13 cellular contexts compared by ENCODE assay signal in genomic region chr5:172571892-172572291, GRCh38.
DNase-seq lines count a peak whose midpoint lies in the region; ATAC-seq and TF ChIP-seq lines count a peak whose summit lies in the region.
"Had no signal": no experiment of that assay in that cellular context is flagged by ENCODE, and none has a peak within 500 bp of the region (broad histone marks: within the 10 kb centered on the region; RNA-seq: fewer than 3 reads in every experiment).

No MANE protein-coding gene starts in this region.

- POLR2A ChIA-PET in HEK293 (lab: Yijun Ruan, JAX), result no interaction called here
- POLR2A ChIA-PET in RWPE1 (lab: Yijun Ruan, JAX; ENCODE audit: low non-redundant PET), result no interaction called here

- H3K27me3 ChIP-seq in BLaER1, result no peaks in the 10 kb centered on the region
- H3K27me3 ChIP-seq: BLaER1 treated with 17β-estradiol and CSF1 and Interleukin-3, amounts not matched to agents 10 nM and 100 nM had no signal

- TF ChIP-seq CTCF in HEK293 (tag by site-specific recombination; IDR thresholded peaks at IDR 0.05) (no peak), brain (conservative IDR thresholded peaks at IDR 0.05) (no peak), RWPE1 (conservative IDR thresholded peaks at IDR 0.05; ENCODE audit: low read depth) (no peak)

- H4K20me1 ChIP-seq in BLaER1, result no peaks in the 10 kb centered on the region
- H4K20me1 ChIP-seq: BLaER1 treated with 17β-estradiol and CSF1 and Interleukin-3, amounts not matched to agents 10 nM and 100 nM had no signal

- peak overlapping the region; percentile 15; the same call in 1 of the 2 replicates for H3K4me2 ChIP-seq in BLaER1

- H3K27ac Mint-ChIP-seq in brain, result peak overlapping the region in 3 of 5 experiments; percentile 39 to 66 (median 59)
- H3K27ac Mint-ChIP-seq: CD8-positive, alpha-beta T cell had no signal

- H3K4me1 ChIP-seq in BLaER1 (peaks cover 53% of the 10 kb centered on the region), HEK293 (ENCODE audit: control insufficient read depth, insufficient read depth, low read length) (no peaks in the 10 kb centered on the region)

- H3K36me3 ChIP-seq in BLaER1 (no peaks in the 10 kb centered on the region), HEK293 (ENCODE audit: control insufficient read depth in 2 of 2, insufficient read depth in 1 of 2, low read length in 2 of 2) (no peaks in the 10 kb centered on the region)
- H3K36me3 ChIP-seq: BLaER1 treated with 17β-estradiol and CSF1 and Interleukin-3, amounts not matched to agents 10 nM and 100 nM had no signal

- H3K4me3 Mint-ChIP-seq in brain, result no peak overlapping the region
- H3K4me3 Mint-ChIP-seq: CD8-positive, alpha-beta T cell had no signal

- no peaks in the 10 kb centered on the region for H3K36me3 Mint-ChIP-seq in brain
- H3K36me3 Mint-ChIP-seq: CD8-positive, alpha-beta T cell had no signal

- H3K9me3 ChIP-seq in BLaER1 (no peaks in the 10 kb centered on the region), HEK293 (ENCODE audit: control insufficient read depth, insufficient read depth, low read depth, low read length) (no peaks in the 10 kb centered on the region)
- H3K9me3 ChIP-seq: BLaER1 treated with 17β-estradiol and CSF1 and Interleukin-3, amounts not matched to agents 10 nM and 100 nM had no signal

- peaks cover 69% of the 10 kb centered on the region for H3K4me1 Mint-ChIP-seq in brain

- no peak overlapping the region for H3K27ac ChIP-seq in BLaER1
- H3K27ac ChIP-seq in HEK293 (ENCODE audit: extremely low read depth, low read depth, low read length), result no peak overlapping the region
- no peak overlapping the region for H3K27ac ChIP-seq in RWPE1
- H3K27ac ChIP-seq: BLaER1 treated with 17β-estradiol and CSF1 and Interleukin-3, amounts not matched to agents 10 nM and 100 nM; GM23248 had no signal

- H3K9me3 Mint-ChIP-seq in brain, result no peaks in the 10 kb centered on the region
- H3K9me3 Mint-ChIP-seq: CD8-positive, alpha-beta T cell had no signal

- no peak for ATAC-seq in GM21526 (IDR thresholded peaks at IDR 0.05; ENCODE audit: low FRiP score, unreplicated experiment)
- ATAC-seq: CD8-positive, alpha-beta T cell had no signal

- H3K4me3 ChIP-seq in BLaER1, result no peak overlapping the region
- no peak overlapping the region for H3K4me3 ChIP-seq in HEK293 (ENCODE audit: low read depth, low read length)
- H3K4me3 ChIP-seq: BLaER1 treated with 17β-estradiol and CSF1 and Interleukin-3, amounts not matched to agents 10 nM and 100 nM; GM23248 had no signal

- DNase-seq in NCI-H748 (lab: John Stamatoyannopoulos, UW; ENCODE audit: unreplicated experiment) (no peak), RWPE1 (ENCODE audit: low spot score) (no peak)
- DNase-seq: Calu3; CD8-positive, alpha-beta T cell; DMS79 treated with DMSO at 0.1 percent for 48 hours; GF-D8; GM23248; H7 had no signal

- no peak overlapping the region for H3K9ac ChIP-seq in BLaER1
- H3K9ac ChIP-seq: BLaER1 treated with 17β-estradiol and CSF1 and Interleukin-3, amounts not matched to agents 10 nM and 100 nM; GM23248 had no signal

- CTCF ChIA-PET in HEK293 (lab: Yijun Ruan, JAX) (interaction anchor here (0.8 kb wide), 1 partner anchor 14 kb away, joined by 4 read pairs; no protein-coding TSS in a partner anchor), RWPE1 (lab: Yijun Ruan, JAX) (interaction anchor here (1.2 kb wide), 1 partner anchor 122 kb away, joined by 3 read pairs; no protein-coding TSS in a partner anchor)

- H3K27me3 Mint-ChIP-seq in brain, result peaks cover 4% of the 10 kb centered on the region

TF ChIP-seq in HEK293, 187 proteins besides CTCF, POLR2A, EP300 and RAD21:
- TF ChIP-seq IKZF3 (tag by site-specific recombination; IDR thresholded peaks at IDR 0.05), result no peak
- TF ChIP-seq ZNF692 (tag by site-specific recombination; IDR thresholded peaks at IDR 0.05), result no peak
- peak; percentile 63 for TF ChIP-seq ZNF768 (tag by site-specific recombination; IDR thresholded peaks at IDR 0.05)
- peak; percentile 57; the same call in 1 of the 2 replicates for TF ChIP-seq ZNF664 (tag by site-specific recombination; IDR thresholded peaks at IDR 0.05)
- TF ChIP-seq ZNF433 (tag by site-specific recombination; IDR thresholded peaks at IDR 0.05; ENCODE audit: low read depth), result no peak
- peak; percentile 69; the same call in 1 of the 2 replicates for TF ChIP-seq ZNF660 (tag by site-specific recombination; IDR thresholded peaks at IDR 0.05)
